In genomic region chr2:72149556-72150156, GRCh38 we compare ENCODE assay signal across 8 cellular contexts. TPM values are rescaled to one million over a fixed set of nuclear protein-coding genes. Genes with fewer than 3 reads are reported as not detected.
DNase-seq lines count a peak whose midpoint lies in the region; ATAC-seq lines count a peak whose summit lies in the region.

No MANE protein-coding gene starts in this region.

- H3K9me3 Mint-ChIP-seq in activated naive CD8-positive, alpha-beta T cell treated with anti-CD3 and anti-CD28 coated beads for 36 hours, result peaks cover 3% of the 10 kb centered on the region
- H3K9me3 Mint-ChIP-seq in stimulated activated effector memory CD8-positive, alpha-beta T cell treated with anti-CD3 and anti-CD28 coated beads, Interleukin-12 subunit alpha, Interleukin-12 subunit beta, amount 100 ng/mL, for 72 hours, result no peaks in the 10 kb centered on the region

- peaks cover 3% of the 10 kb centered on the region for H3K36me3 Mint-ChIP-seq in activated naive CD8-positive, alpha-beta T cell treated with anti-CD3 and anti-CD28 coated beads for 36 hours
- no peaks in the 10 kb centered on the region for H3K36me3 Mint-ChIP-seq in stimulated activated effector memory CD8-positive, alpha-beta T cell treated with anti-CD3 and anti-CD28 coated beads, Interleukin-12 subunit alpha, Interleukin-12 subunit beta, amount 100 ng/mL, for 72 hours

- H3K4me3 ChIP-seq in iPS-18c (ENCODE audit: insufficient read depth, low read depth, low read length), result peak overlapping the region; percentile 59

- H3K4me3 Mint-ChIP-seq in activated naive CD8-positive, alpha-beta T cell treated with anti-CD3 and anti-CD28 coated beads for 36 hours, result peak overlapping the region; percentile 74
- H3K4me3 Mint-ChIP-seq in stimulated activated effector memory CD8-positive, alpha-beta T cell treated with anti-CD3 and anti-CD28 coated beads, Interleukin-12 subunit alpha, Interleukin-12 subunit beta, amount 100 ng/mL, for 72 hours, result peak overlapping the region; percentile 70

- H3K4me1 Mint-ChIP-seq in activated naive CD8-positive, alpha-beta T cell treated with anti-CD3 and anti-CD28 coated beads for 36 hours, result peaks cover 33% of the 10 kb centered on the region
- peaks cover 42% of the 10 kb centered on the region for H3K4me1 Mint-ChIP-seq in stimulated activated effector memory CD8-positive, alpha-beta T cell treated with anti-CD3 and anti-CD28 coated beads, Interleukin-12 subunit alpha, Interleukin-12 subunit beta, amount 100 ng/mL, for 72 hours

- H3K9me3 ChIP-seq in iPS-18c (ENCODE audit: control insufficient read depth, insufficient read depth, low read length), result no peaks in the 10 kb centered on the region

- peak; percentile 19 for DNase-seq in stimulated activated CD4-positive, alpha-beta T cell treated with anti-CD3 and anti-CD28 coated beads, Interleukin-4, amount 100 ng/mL, for 1 hour
- DNase-seq in stimulated activated CD4-positive, alpha-beta T cell treated with anti-CD3 and anti-CD28 coated beads, Interleukin-12 subunit alpha, Interleukin-12 subunit beta, amount 100 ng/mL, for 4 hours, result no peak
- DNase-seq in activated naive CD8-positive, alpha-beta T cell treated with anti-CD3 and anti-CD28 coated beads for 36 hours, result no peak
- DNase-seq in stimulated activated effector memory CD8-positive, alpha-beta T cell treated with anti-CD3 and anti-CD28 coated beads, Interleukin-12 subunit alpha, Interleukin-12 subunit beta, amount 100 ng/mL, for 72 hours (ENCODE audit: low spot score in 2 of 2), result peak; percentile 8 to 53
- no peak for DNase-seq in NCI-H526 treated with DMSO at 0.1 percent for 48 hours (lab: John Stamatoyannopoulos, UW)

- no peak overlapping the region for H3K27ac Mint-ChIP-seq in activated naive CD8-positive, alpha-beta T cell treated with anti-CD3 and anti-CD28 coated beads for 36 hours
- peak overlapping the region; percentile 29 for H3K27ac Mint-ChIP-seq in stimulated activated effector memory CD8-positive, alpha-beta T cell treated with anti-CD3 and anti-CD28 coated beads, Interleukin-12 subunit alpha, Interleukin-12 subunit beta, amount 100 ng/mL, for 72 hours

- peak; percentile 45 for ATAC-seq in stimulated activated effector memory CD8-positive, alpha-beta T cell treated with anti-CD3 and anti-CD28 coated beads, Interleukin-12 subunit alpha, Interleukin-12 subunit beta, amount 100 ng/mL, for 72 hours
- ATAC-seq in HG02588 (IDR thresholded peaks at IDR 0.05; ENCODE audit: unreplicated experiment), result no peak
- no peak for ATAC-seq in HG03196 (IDR thresholded peaks at IDR 0.05; ENCODE audit: unreplicated experiment)

- H3K27me3 Mint-ChIP-seq in activated naive CD8-positive, alpha-beta T cell treated with anti-CD3 and anti-CD28 coated beads for 36 hours, result peaks cover 66% of the 10 kb centered on the region

RNA-seq across cellular contexts. Expression of gene CYP26B1, which starts 2.0 kb away (rescaled TPM):
- total RNA-seq in activated naive CD8-positive, alpha-beta T cell treated with anti-CD3 and anti-CD28 coated beads for 36 hours, result not detected

Comparison
In these comparisons a context has a peak if more than half of its experiments do, and no peak if none do; other contexts are left out.
1. DNase-seq: peak in stimulated activated CD4-positive, alpha-beta T cell treated with anti-CD3 and anti-CD28 coated beads, Interleukin-4, amount 100 ng/mL, for 1 hour (single experiment) and stimulated activated effector memory CD8-positive, alpha-beta T cell treated with anti-CD3 and anti-CD28 coated beads, Interleukin-12 subunit alpha, Interleukin-12 subunit beta, amount 100 ng/mL, for 72 hours (2 of 2); none in stimulated activated CD4-positive, alpha-beta T cell treated with anti-CD3 and anti-CD28 coated beads, Interleukin-12 subunit alpha, Interleukin-12 subunit beta, amount 100 ng/mL, for 4 hours (single experiment), activated naive CD8-positive, alpha-beta T cell treated with anti-CD3 and anti-CD28 coated beads for 36 hours (single experiment) and NCI-H526 treated with DMSO at 0.1 percent for 48 hours (single experiment).